ENCODE assay signal across 23 cellular contexts in genomic region chr11:115214644-115215305, GRCh38.
"Had no signal": no experiment of that assay in that cellular context is flagged by ENCODE, and none has a peak within 500 bp of the region (broad histone marks: within the 10 kb centered on the region; RNA-seq: fewer than 3 reads in every experiment).

No MANE protein-coding gene starts in this region.

- H3K4me1 Mint-ChIP-seq: activated B cell treated with CpG ODN at 0.5 μM for 24 hours; activated naive CD4-positive, alpha-beta T cell treated with anti-CD3 and anti-CD28 coated beads, Interleukin-2, amount 10 ng/mL, durations not matched to agents 7 days and 5 days; activated naive CD8-positive, alpha-beta T cell treated with anti-CD3 and anti-CD28 coated beads for 36 hours; activated T-helper 17 cell treated with anti-CD3 and anti-CD28 coated beads, Interleukin-2, amount 50 U/mL, for 72 hours had no signal

- H3K9me3 Mint-ChIP-seq: activated B cell treated with CpG ODN at 0.5 μM for 24 hours; activated CD4-positive, alpha-beta memory T cell treated with anti-CD3 and anti-CD28 coated beads for 36 hours; activated CD4-positive, alpha-beta T cell treated with anti-CD3 and anti-CD28 coated beads, Interleukin-2, amount 10 ng/mL, durations not matched to agents 7 days and 5 days; activated naive CD4-positive, alpha-beta T cell treated with anti-CD3 and anti-CD28 coated beads, Interleukin-2, amount 10 ng/mL, durations not matched to agents 7 days and 5 days; activated naive CD8-positive, alpha-beta T cell treated with anti-CD3 and anti-CD28 coated beads for 36 hours; activated T-helper 17 cell treated with anti-CD3 and anti-CD28 coated beads, Interleukin-2, amount 50 U/mL, for 72 hours; T-helper 2 cell treated with Interferon-gamma antibody and Interleukin-4, amounts not matched to agents 5 μg/mL and 100 μg/mL, for 36 hours had no signal

- ATAC-seq: activated T-helper 17 cell treated with anti-CD3 and anti-CD28 coated beads, Interleukin-2, amount 50 U/mL, for 72 hours; PC-3 had no signal

- H3K27me3 Mint-ChIP-seq: activated naive CD8-positive, alpha-beta T cell treated with anti-CD3 and anti-CD28 coated beads for 36 hours had no signal

- H3K27ac Mint-ChIP-seq: activated B cell treated with CpG ODN at 0.5 μM for 24 hours; activated CD4-positive, alpha-beta memory T cell treated with anti-CD3 and anti-CD28 coated beads for 36 hours; activated CD4-positive, alpha-beta T cell treated with anti-CD3 and anti-CD28 coated beads, Interleukin-2, amount 10 ng/mL, durations not matched to agents 7 days and 5 days; activated naive CD4-positive, alpha-beta T cell treated with anti-CD3 and anti-CD28 coated beads, Interleukin-2, amount 10 ng/mL, durations not matched to agents 7 days and 5 days; activated naive CD8-positive, alpha-beta T cell treated with anti-CD3 and anti-CD28 coated beads for 36 hours; activated T-helper 17 cell treated with anti-CD3 and anti-CD28 coated beads, Interleukin-2, amount 50 U/mL, for 72 hours; T-helper 2 cell treated with Interferon-gamma antibody and Interleukin-4, amounts not matched to agents 5 μg/mL and 100 μg/mL, for 36 hours had no signal

- H3K36me3 Mint-ChIP-seq: activated CD4-positive, alpha-beta memory T cell treated with anti-CD3 and anti-CD28 coated beads for 36 hours; activated naive CD4-positive, alpha-beta T cell treated with anti-CD3 and anti-CD28 coated beads, Interleukin-2, amount 10 ng/mL, durations not matched to agents 7 days and 5 days; activated naive CD8-positive, alpha-beta T cell treated with anti-CD3 and anti-CD28 coated beads for 36 hours had no signal

- H3K4me3 ChIP-seq: cardiac muscle cell, SJSA1 had no signal

- H3K27me3 ChIP-seq: brain microvascular endothelial cell, cardiac muscle cell, SJSA1 had no signal

- H3K27ac ChIP-seq: brain microvascular endothelial cell, cardiac muscle cell, SJSA1 had no signal

- H3K36me3 ChIP-seq: brain microvascular endothelial cell, SJSA1 had no signal

- H3K9me3 ChIP-seq: SJSA1 had no signal

- DNase-seq: activated B cell treated with CpG ODN at 0.5 μM for 24 hours; activated CD4-positive, alpha-beta memory T cell treated with anti-CD3 and anti-CD28 coated beads for 36 hours; activated CD4-positive, alpha-beta T cell treated with anti-CD3 and anti-CD28 coated beads for 1 hour; activated CD4-positive, alpha-beta T cell treated with anti-CD3 and anti-CD28 coated beads, Interleukin-2, amount 10 ng/mL, durations not matched to agents 7 days and 5 days; activated CD8-positive, alpha-beta memory T cell treated with anti-CD3 and anti-CD28 coated beads for 24 hours; activated gamma-delta T cell; activated naive CD4-positive, alpha-beta T cell treated with anti-CD3 and anti-CD28 coated beads, Interleukin-2, amount 10 ng/mL, durations not matched to agents 7 days and 5 days; activated naive CD8-positive, alpha-beta T cell treated with anti-CD3 and anti-CD28 coated beads for 36 hours; activated T-cell treated with anti-CD3 and anti-CD28 coated beads, Interleukin-2, amount 50 U/mL, for 48 hours; brain microvascular endothelial cell; KG1; NCI-H1092; NCI-H1694; NCI-H2029; NCI-H2107; NCI-H226; NCI-H510A; NCI-H526 treated with DMSO at 0.1 percent for 48 hours; PC-3 had no signal

- H3K4me3 Mint-ChIP-seq: activated B cell treated with CpG ODN at 0.5 μM for 24 hours; activated CD4-positive, alpha-beta memory T cell treated with anti-CD3 and anti-CD28 coated beads for 36 hours; activated CD4-positive, alpha-beta T cell treated with anti-CD3 and anti-CD28 coated beads, Interleukin-2, amount 10 ng/mL, durations not matched to agents 7 days and 5 days; activated naive CD4-positive, alpha-beta T cell treated with anti-CD3 and anti-CD28 coated beads, Interleukin-2, amount 10 ng/mL, durations not matched to agents 7 days and 5 days; activated naive CD8-positive, alpha-beta T cell treated with anti-CD3 and anti-CD28 coated beads for 36 hours; activated T-helper 17 cell treated with anti-CD3 and anti-CD28 coated beads, Interleukin-2, amount 50 U/mL, for 72 hours; T-helper 2 cell treated with Interferon-gamma antibody and Interleukin-4, amounts not matched to agents 5 μg/mL and 100 μg/mL, for 36 hours had no signal

- H3K4me1 ChIP-seq: SJSA1 had no signal
